13 cellular contexts compared by ENCODE assay signal in the genomic region with DNA sequence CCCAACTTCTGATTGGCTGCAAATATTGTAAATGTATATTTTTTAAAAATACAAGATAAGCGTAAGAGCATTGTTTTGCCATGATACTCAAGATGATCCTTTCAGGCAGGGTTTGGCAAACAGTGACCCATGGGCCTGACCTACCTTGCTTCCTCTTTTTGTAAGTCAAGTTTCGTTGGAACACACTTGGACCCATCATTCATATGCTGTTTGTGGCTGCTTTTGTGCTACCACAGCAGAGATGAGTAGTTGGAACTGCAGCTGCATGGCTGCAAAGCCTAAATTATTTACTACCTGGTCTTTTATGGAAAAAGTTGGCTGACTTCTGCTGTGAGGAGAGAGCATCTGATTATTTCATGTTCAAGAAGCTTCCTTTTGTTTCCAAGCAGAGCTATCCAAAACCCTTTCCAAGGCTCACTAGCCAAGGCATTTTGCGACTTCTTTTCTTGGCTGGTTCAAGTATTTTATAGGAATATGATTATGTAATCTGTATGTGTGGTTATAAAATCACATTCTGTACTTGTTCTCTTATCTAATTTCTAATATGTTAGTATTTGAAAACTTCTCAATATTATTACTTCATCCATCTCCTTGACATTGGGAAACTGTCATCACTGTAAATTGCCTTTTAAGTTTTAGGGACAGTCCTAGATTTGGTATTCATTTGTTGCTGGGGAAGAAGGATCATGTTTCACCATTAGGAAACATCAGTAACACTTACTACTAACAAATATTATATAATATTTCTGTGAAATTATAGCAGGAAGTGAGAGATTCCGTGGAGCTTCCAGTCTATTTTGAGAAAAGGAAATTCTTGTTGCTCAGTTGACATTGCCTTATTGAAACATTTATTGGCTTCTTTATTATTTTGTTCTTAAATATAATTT.
DNase-seq lines count a peak whose midpoint lies in the region; ATAC-seq, FAIRE-seq and TF ChIP-seq lines count a peak whose summit lies in the region.
"Had no signal": no experiment of that assay in that cellular context is flagged by ENCODE, and none has a peak within 500 bp of the region (broad histone marks: within the 10 kb centered on the region; RNA-seq: fewer than 3 reads in every experiment).

No MANE protein-coding gene starts in this region.

- POLR2A ChIA-PET in OCI-LY7 (lab: Charles Lee): no interaction called here

- FAIRE-seq in pancreas (lab: Jason Lieb, UNC): peak; percentile 34
- FAIRE-seq: small intestine had no signal

- H3K27me3 ChIP-seq in pancreas (no peaks in the 10 kb centered on the region), MM.1S (replicated peaks; ENCODE audit: insufficient read depth, low read length) (no peaks in the 10 kb centered on the region)
- H3K27me3 ChIP-seq: adrenal gland had no signal

- H3K9me2 ChIP-seq in MM.1S (replicated peaks; ENCODE audit: insufficient read depth, low read length) (no peaks in the 10 kb centered on the region), OCI-LY7 (ENCODE audit: insufficient read depth, low read length) (no peaks in the 10 kb centered on the region)

- H4K20me1 ChIP-seq in MM.1S (ENCODE audit: insufficient read depth, low read length) (no peaks in the 10 kb centered on the region), OCI-LY7 (ENCODE audit: insufficient read depth, low read length) (no peaks in the 10 kb centered on the region)

- H3K9ac ChIP-seq in MM.1S (ENCODE audit: low read length): no peak overlapping the region
- H3K9ac ChIP-seq: KMS-11 had no signal

- BruUV-seq in OCI-LY7 (replicated peaks; lab: Mats Ljungman, UMichigan): no TSS peak

- H3K4me2 ChIP-seq in MM.1S (ENCODE audit: low read depth, low read length) (no peak overlapping the region), OCI-LY7 (ENCODE audit: low read length) (no peak overlapping the region)
- H3K4me2 ChIP-seq: KMS-11 had no signal

- intact Hi-C loops in pancreas (cut with DNase I) (no loop called here), OCI-LY7 (cut with micrococcal nuclease; ENCODE audit: unreplicated experiment) (no loop called here)

- H3K9me3 ChIP-seq in pancreas: no peaks in the 10 kb centered on the region
- no peaks in the 10 kb centered on the region for H3K9me3 ChIP-seq in MM.1S (replicated peaks; ENCODE audit: insufficient read depth, low read length)
- H3K9me3 ChIP-seq in OCI-LY7 (ENCODE audit: low read length): no peaks in the 10 kb centered on the region
- H3K9me3 ChIP-seq: adrenal gland had no signal

- H3K79me2 ChIP-seq in MM.1S (ENCODE audit: low read length): peaks cover 7% of the 10 kb centered on the region
- H3K79me2 ChIP-seq in OCI-LY7 (ENCODE audit: insufficient read depth, low read depth, low read length): no peaks in the 10 kb centered on the region

- no peaks in the 10 kb centered on the region for H3K36me3 ChIP-seq in pancreas
- H3K36me3 ChIP-seq in MM.1S (replicated peaks; ENCODE audit: insufficient read depth, low read length): no peaks in the 10 kb centered on the region
- no peaks in the 10 kb centered on the region for H3K36me3 ChIP-seq in OCI-LY7 (ENCODE audit: insufficient read depth, low read length)
- H3K36me3 ChIP-seq: adrenal gland had no signal

- CTCF ChIA-PET in OCI-LY7 (lab: Charles Lee; ENCODE audit: unreplicated experiment): no interaction called here

- no peak overlapping the region for H3K4me3 ChIP-seq in pancreas
- H3K4me3 ChIP-seq in MM.1S (ENCODE audit: low read length): no peak overlapping the region
- no peak overlapping the region for H3K4me3 ChIP-seq in OCI-LY7 (ENCODE audit: low read depth, low read length, poor library complexity, severe bottlenecking)
- H3K4me3 ChIP-seq: adrenal gland had no signal

- TF ChIP-seq CTCF in pancreas (IDR thresholded peaks at IDR 0.05) (no peak), MM.1S (IDR thresholded peaks at IDR 0.05; ENCODE audit: low read length) (no peak), OCI-LY7 (conservative IDR thresholded peaks at IDR 0.05; ENCODE audit: low read length) (no peak)

- ATAC-seq in GM18909 (IDR thresholded peaks at IDR 0.05; ENCODE audit: poor library complexity, unreplicated experiment): peak; percentile 78
- peak; percentile 79 for ATAC-seq in HG02588 (IDR thresholded peaks at IDR 0.05; ENCODE audit: unreplicated experiment)
- peak; percentile 48 for ATAC-seq in HG03469 (IDR thresholded peaks at IDR 0.05; ENCODE audit: unreplicated experiment)
- no peak for ATAC-seq in pancreas
- ATAC-seq in esophagus mucosa: no peak
- ATAC-seq: activated CD8-positive, alpha-beta T cell treated with anti-CD3 and anti-CD28 coated beads, Interleukin-2, amount 10 ng/mL, durations not matched to agents 7 days and 5 days had no signal

- no peaks in the 10 kb centered on the region for H3F3A ChIP-seq in MM.1S (ENCODE audit: insufficient read depth, low read length)

- peaks cover 0 to 3% (median 0%) of the 10 kb centered on the region in 3 donors for H3K4me1 ChIP-seq in pancreas
- no peaks in the 10 kb centered on the region for H3K4me1 ChIP-seq in MM.1S (ENCODE audit: low read length)
- H3K4me1 ChIP-seq in OCI-LY7 (ENCODE audit: insufficient read depth, low read length, poor library complexity, severe bottlenecking): no peaks in the 10 kb centered on the region
- H3K4me1 ChIP-seq: adrenal gland had no signal

- WGBS in pancreas, 2 donors: 77 to 83% methylated on average over 4 of the region's 4 CpGs

- H3K27ac ChIP-seq in pancreas: no peak overlapping the region
- H3K27ac ChIP-seq in MM.1S (ENCODE audit: low read length): no peak overlapping the region
- no peak overlapping the region for H3K27ac ChIP-seq in OCI-LY7 (ENCODE audit: low read depth, low read length, poor library complexity, severe bottlenecking)
- H3K27ac ChIP-seq: adrenal gland, KMS-11 had no signal

- no peak overlapping the region for H2AFZ ChIP-seq in MM.1S (ENCODE audit: low read length)
- no peak overlapping the region for H2AFZ ChIP-seq in OCI-LY7 (ENCODE audit: low read length)

- DNase-seq in pancreas (no peak), putamen (ENCODE audit: low spot score) (no peak), MM.1S (no peak), OCI-LY7 (ENCODE audit: low spot score) (no peak)
- DNase-seq: activated CD8-positive, alpha-beta T cell treated with anti-CD3 and anti-CD28 coated beads, Interleukin-2, amount 10 ng/mL, durations not matched to agents 7 days and 5 days; adrenal gland; NCI-H510A; small intestine had no signal

Comparison
In these comparisons a context has a peak if more than half of its experiments do, and no peak if none do; other contexts are left out.
1. ATAC-seq: peak in GM18909 (single experiment), HG02588 (single experiment) and HG03469 (single experiment); none in pancreas (0 of 4) and esophagus mucosa (single experiment).